Comparison of ENCODE assay signal across 13 cellular contexts in genomic region chr2:71605781-71606241, GRCh38.
DNase-seq lines count a peak whose midpoint lies in the region; ATAC-seq and TF ChIP-seq lines count a peak whose summit lies in the region.
"Had no signal": no experiment of that assay in that cellular context is flagged by ENCODE, and none has a peak within 500 bp of the region (broad histone marks: within the 10 kb centered on the region; RNA-seq: fewer than 3 reads in every experiment).

No MANE protein-coding gene starts in this region.

- DNase-seq in 8988T (peak; percentile 14), NCI-H146 (lab: John Stamatoyannopoulos, UW) (peak; percentile 26), glutamatergic neuron (peak; percentile 8), ovary (peak in 3 of 5 donors; percentile 2 to 13 (median 4)), NCI-H1092 (lab: John Stamatoyannopoulos, UW) (no peak)
- DNase-seq: NCI-H2081 treated with DMSO at 0.1 percent for 48 hours, NCI-H526 had no signal

- H3K36me3 ChIP-seq in ovary = no peaks in the 10 kb centered on the region
- H3K36me3 ChIP-seq: prostate gland, thoracic aorta had no signal

- peaks cover 4% of the 10 kb centered on the region for H3K27me3 Mint-ChIP-seq in glutamatergic neuron (ENCODE audit: unreplicated experiment)

- no peak overlapping the region for H3K4me3 Mint-ChIP-seq in glutamatergic neuron (ENCODE audit: unreplicated experiment)

- no peak for TF ChIP-seq POLR2A in ovary (IDR thresholded peaks at IDR 0.05)

- H3K27me3 ChIP-seq in ovary = no peaks in the 10 kb centered on the region

- TF ChIP-seq EP300 in ovary (IDR thresholded peaks at IDR 0.05) = no peak

- no peak overlapping the region for H3K27ac Mint-ChIP-seq in glutamatergic neuron (ENCODE audit: unreplicated experiment)

- intact Hi-C loops in ovary (cut with DNase I) = loop anchor here in 1 of 4 donors (10.0 kb wide), 1 partner anchor 549 kb away; no protein-coding TSS in a partner anchor

- peaks cover 14% of the 10 kb centered on the region for H3K4me1 Mint-ChIP-seq in glutamatergic neuron (ENCODE audit: low read depth, unreplicated experiment)

- ATAC-seq in GM19455 (IDR thresholded peaks at IDR 0.05; ENCODE audit: unreplicated experiment) (no peak), HG02870 (IDR thresholded peaks at IDR 0.05; ENCODE audit: unreplicated experiment) (no peak), GM18909 (IDR thresholded peaks at IDR 0.05; ENCODE audit: poor library complexity, unreplicated experiment) (no peak)

- H3K4me3 ChIP-seq in ovary = no peak overlapping the region
- H3K4me3 ChIP-seq: prostate gland, thoracic aorta had no signal

- TF ChIP-seq CTCF in glutamatergic neuron (IDR thresholded peaks at IDR 0.05; ENCODE audit: partially characterized antibody, unreplicated experiment) (no peak), ovary (IDR thresholded peaks at IDR 0.05) (no peak)

- WGBS in ovary, 3 donors = 78 to 83% (median 82%) methylated on average over 7 of the region's 7 CpGs

- peaks cover 6% of the 10 kb centered on the region for H3K36me3 Mint-ChIP-seq in glutamatergic neuron (ENCODE audit: unreplicated experiment)

- H3K27ac ChIP-seq in ovary = no peak overlapping the region
- H3K27ac ChIP-seq: epithelial cell of prostate, prostate gland, thoracic aorta had no signal

- H3K9me3 Mint-ChIP-seq in glutamatergic neuron (ENCODE audit: unreplicated experiment) = peaks cover 9% of the 10 kb centered on the region

- no peaks in the 10 kb centered on the region for H3K9me3 ChIP-seq in ovary
- H3K9me3 ChIP-seq: prostate gland, thoracic aorta had no signal

- H3K4me1 ChIP-seq in ovary (ENCODE audit: insufficient read depth) = no peaks in the 10 kb centered on the region
- H3K4me1 ChIP-seq: prostate gland had no signal
